In the genomic region with DNA sequence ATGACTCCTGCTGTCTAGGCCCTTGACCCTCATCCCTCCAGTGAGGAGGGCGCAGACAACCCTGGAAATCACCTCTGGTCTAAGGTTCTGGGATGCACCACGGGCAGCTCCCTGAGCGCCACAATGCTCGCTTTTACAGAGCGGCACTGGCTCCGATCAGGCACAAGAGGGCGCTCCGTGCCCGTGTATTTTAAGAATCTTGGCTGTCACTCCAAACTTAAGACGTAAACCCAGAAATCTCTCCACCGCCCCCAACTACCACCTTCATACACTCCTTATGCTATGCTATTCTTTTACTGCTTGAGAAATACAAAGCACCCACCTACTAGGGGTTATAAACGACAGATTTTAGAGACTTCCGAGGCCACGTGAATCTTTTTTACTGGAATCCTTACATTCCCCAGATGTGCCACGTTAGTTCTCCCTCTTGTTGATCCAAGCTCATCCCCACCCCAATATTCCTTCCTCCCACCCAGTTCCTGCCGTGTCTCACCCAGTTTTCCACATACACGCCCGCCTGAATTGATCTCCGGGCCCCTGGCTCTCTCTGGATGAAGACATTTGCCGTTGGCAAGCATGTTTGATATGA, we compare ENCODE assay signal across 10 cellular contexts.
DNase-seq lines count a peak whose midpoint lies in the region; ATAC-seq, FAIRE-seq and TF ChIP-seq lines count a peak whose summit lies in the region.
"Had no signal": no experiment of that assay in that cellular context is flagged by ENCODE, and none has a peak within 500 bp of the region (broad histone marks: within the 10 kb centered on the region; RNA-seq: fewer than 3 reads in every experiment).

No MANE protein-coding gene starts in this region.

- no peaks in the 10 kb centered on the region for H3K36me3 ChIP-seq in body of pancreas (replicated peaks in 1 of 2; ENCODE audit: insufficient read depth in 1 of 2, low read depth in 2 of 2)
- H3K36me3 ChIP-seq in keratinocyte (ENCODE audit: control insufficient read depth in 2 of 2, extremely low read depth in 1 of 2, insufficient read depth in 2 of 2, low read length in 2 of 2), result no peaks in the 10 kb centered on the region

- H3K4me3 ChIP-seq in body of pancreas, result no peak overlapping the region
- no peak overlapping the region for H3K4me3 ChIP-seq in keratinocyte (ENCODE audit: control insufficient read depth in 2 of 3, extremely low read depth in 1 of 3, insufficient read depth in 2 of 3, low read depth in 1 of 3, low read length in 3 of 3)

- POLR2A ChIA-PET in activated CD4-positive, alpha-beta T cell treated with anti-CD3 and anti-CD28 coated beads, Interleukin-2, amount 10 ng/mL, durations not matched to agents 7 days and 5 days (lab: Charles Lee), result no interaction called here
- POLR2A ChIA-PET in HEK293T (lab: Yijun Ruan, JAX), result no interaction called here

- H3K9me3 ChIP-seq in body of pancreas (no peaks in the 10 kb centered on the region), keratinocyte (ENCODE audit: control insufficient read depth, low read depth, low read length) (no peaks in the 10 kb centered on the region)

- TF ChIP-seq CTCF in body of pancreas (IDR thresholded peaks at IDR 0.05) (peak; percentile 34 to 68 (median 63)), keratinocyte (optimal IDR thresholded peaks at IDR 0.05 in 1 of 3, IDR thresholded peaks at IDR 0.05 in 1 of 3, conservative IDR thresholded peaks at IDR 0.05 in 1 of 3; ENCODE audit: extremely low read depth in 1 of 3, insufficient read depth in 2 of 3, low read length in 3 of 3) (peak; percentile 78 to 82 (median 79)), type B pancreatic cell (conservative IDR thresholded peaks at IDR 0.05) (peak; percentile 93)

- no peak overlapping the region for H3K9ac ChIP-seq in keratinocyte (ENCODE audit: control insufficient read depth, extremely low read depth, insufficient read depth, low read length)

- no peaks in the 10 kb centered on the region for H3K36me3 Mint-ChIP-seq in activated CD4-positive, alpha-beta T cell treated with anti-CD3 and anti-CD28 coated beads, Interleukin-2, amount 10 ng/mL, durations not matched to agents 7 days and 5 days (ENCODE audit: low read depth)
- no peaks in the 10 kb centered on the region for H3K36me3 Mint-ChIP-seq in type B pancreatic cell

- no peak overlapping the region for H3K4me3 Mint-ChIP-seq in activated CD4-positive, alpha-beta T cell treated with anti-CD3 and anti-CD28 coated beads, Interleukin-2, amount 10 ng/mL, durations not matched to agents 7 days and 5 days
- H3K4me3 Mint-ChIP-seq in type B pancreatic cell, result no peak overlapping the region
- H3K4me3 Mint-ChIP-seq: stimulated activated naive CD8-positive, alpha-beta T cell treated with anti-CD3 and anti-CD28 coated beads, Interleukin-15, Interleukin-2, amounts not matched to agents 100 ng/mL and 50 ng/mL, for 24 hours had no signal

- no peak for FAIRE-seq in keratinocyte (lab: Jason Lieb, UNC)
- FAIRE-seq: colon had no signal

- no peaks in the 10 kb centered on the region for H4K20me1 ChIP-seq in keratinocyte (ENCODE audit: control insufficient read depth, extremely low read depth, insufficient read depth, low read length)

- no peak overlapping the region for H3K4me2 ChIP-seq in keratinocyte (ENCODE audit: control insufficient read depth, extremely low read depth, insufficient read depth, low read depth, low read length)

- DNase-seq in activated CD4-positive, alpha-beta T cell treated with anti-CD3 and anti-CD28 coated beads, Interleukin-2, amount 10 ng/mL, durations not matched to agents 7 days and 5 days, result peak; percentile 36
- DNase-seq in activated CD4-positive, alpha-beta T cell treated with anti-CD3 and anti-CD28 coated beads for 4 hours, result no peak
- peak; percentile 63 for DNase-seq in HEK293T (ENCODE audit: extremely low spot score)
- DNase-seq in NCI-H526 (lab: John Stamatoyannopoulos, UW), result peak; percentile 70 to 91
- peak; percentile 44 to 56 (median 46) for DNase-seq in body of pancreas
- no peak for DNase-seq in keratinocyte (ENCODE audit: low read depth, low spot score)
- no peak for DNase-seq in type B pancreatic cell (ENCODE audit: extremely low spot score, unreplicated experiment)

- no peaks in the 10 kb centered on the region for H3K9me1 ChIP-seq in keratinocyte (ENCODE audit: control insufficient read depth, extremely low read depth, insufficient read depth, low read length)

- dilution Hi-C loops in keratinocyte (cut with MboI; ENCODE audit: extremely low pct_ligation_motif_present, low sequenced_read_pairs), result no loop called here

- no peaks in the 10 kb centered on the region for H3K9me3 Mint-ChIP-seq in activated CD4-positive, alpha-beta T cell treated with anti-CD3 and anti-CD28 coated beads, Interleukin-2, amount 10 ng/mL, durations not matched to agents 7 days and 5 days
- H3K9me3 Mint-ChIP-seq in type B pancreatic cell, result no peaks in the 10 kb centered on the region
- H3K9me3 Mint-ChIP-seq: stimulated activated naive CD8-positive, alpha-beta T cell treated with anti-CD3 and anti-CD28 coated beads, Interleukin-15, Interleukin-2, amounts not matched to agents 100 ng/mL and 50 ng/mL, for 24 hours had no signal

- CTCF ChIA-PET in activated CD4-positive, alpha-beta T cell treated with anti-CD3 and anti-CD28 coated beads, Interleukin-2, amount 10 ng/mL, durations not matched to agents 7 days and 5 days (lab: Charles Lee), result interaction anchor here (1.5 kb wide), 2 partner anchors 57 to 757 kb away, joined by 3 read pairs; no protein-coding TSS in a partner anchor
- CTCF ChIA-PET in HEK293T (lab: Yijun Ruan, JAX), result interaction anchor here (0.6 to 2.7 kb wide), 7 partner anchors 8 to 759 kb away, joined by 3 to 19 read pairs (median 3); no protein-coding TSS in a partner anchor

- no peak overlapping the region for H2AFZ ChIP-seq in keratinocyte (ENCODE audit: control insufficient read depth, low read length)

- H3K27ac Mint-ChIP-seq in activated CD4-positive, alpha-beta T cell treated with anti-CD3 and anti-CD28 coated beads, Interleukin-2, amount 10 ng/mL, durations not matched to agents 7 days and 5 days, result no peak overlapping the region
- H3K27ac Mint-ChIP-seq in type B pancreatic cell, result no peak overlapping the region
- H3K27ac Mint-ChIP-seq: stimulated activated naive CD8-positive, alpha-beta T cell treated with anti-CD3 and anti-CD28 coated beads, Interleukin-15, Interleukin-2, amounts not matched to agents 100 ng/mL and 50 ng/mL, for 24 hours had no signal

- TF ChIP-seq POLR2A in body of pancreas (IDR thresholded peaks at IDR 0.05), result no peak

- H3K27me3 ChIP-seq in body of pancreas (peaks cover 0 to 9% of the 10 kb centered on the region in 2 donors), keratinocyte (ENCODE audit: control insufficient read depth, extremely low read depth, insufficient read depth, low read length) (no peaks in the 10 kb centered on the region)

- peaks cover 5% of the 10 kb centered on the region for H3K27me3 Mint-ChIP-seq in activated CD4-positive, alpha-beta T cell treated with anti-CD3 and anti-CD28 coated beads, Interleukin-2, amount 10 ng/mL, durations not matched to agents 7 days and 5 days
- peaks cover 79% of the 10 kb centered on the region for H3K27me3 Mint-ChIP-seq in type B pancreatic cell

- peaks cover 3% of the 10 kb centered on the region for H3K4me1 Mint-ChIP-seq in activated CD4-positive, alpha-beta T cell treated with anti-CD3 and anti-CD28 coated beads, Interleukin-2, amount 10 ng/mL, durations not matched to agents 7 days and 5 days
- no peaks in the 10 kb centered on the region for H3K4me1 Mint-ChIP-seq in type B pancreatic cell (ENCODE audit: unreplicated experiment)

- H3K27ac ChIP-seq in body of pancreas (no peak overlapping the region), keratinocyte (ENCODE audit: control insufficient read depth, insufficient read depth, low read length) (no peak overlapping the region)

- no peak for ATAC-seq in body of pancreas
- no peak for ATAC-seq in GM21390 (IDR thresholded peaks at IDR 0.05; ENCODE audit: unreplicated experiment)

- intact Hi-C loops in body of pancreas (cut with DNase I), result no loop called here

- H3K79me2 ChIP-seq in keratinocyte (ENCODE audit: control insufficient read depth, insufficient read depth, low read length), result no peaks in the 10 kb centered on the region

- H3K4me1 ChIP-seq in body of pancreas (peaks cover 5% of the 10 kb centered on the region), keratinocyte (ENCODE audit: control insufficient read depth, extremely low read depth, insufficient read depth, low read length) (no peaks in the 10 kb centered on the region)

- 17 to 19% methylated on average over 17 to 20 of the region's 20 CpGs for WGBS in body of pancreas, 2 donors

TF ChIP-seq in HEK293T, 16 proteins besides CTCF, POLR2A, EP300 and RAD21:
- TF ChIP-seq, protein P1, sequence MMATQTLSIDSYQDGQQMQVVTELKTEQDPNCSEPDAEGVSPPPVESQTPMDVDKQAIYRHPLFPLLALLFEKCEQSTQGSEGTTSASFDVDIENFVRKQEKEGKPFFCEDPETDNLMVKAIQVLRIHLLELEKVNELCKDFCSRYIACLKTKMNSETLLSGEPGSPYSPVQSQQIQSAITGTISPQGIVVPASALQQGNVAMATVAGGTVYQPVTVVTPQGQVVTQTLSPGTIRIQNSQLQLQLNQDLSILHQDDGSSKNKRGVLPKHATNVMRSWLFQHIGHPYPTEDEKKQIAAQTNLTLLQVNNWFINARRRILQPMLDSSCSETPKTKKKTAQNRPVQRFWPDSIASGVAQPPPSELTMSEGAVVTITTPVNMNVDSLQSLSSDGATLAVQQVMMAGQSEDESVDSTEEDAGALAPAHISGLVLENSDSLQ (IDR thresholded peaks at IDR 0.05), result peak; percentile 91
- no peak for TF ChIP-seq L3MBTL2 (conservative IDR thresholded peaks at IDR 0.05)

Comparison
In these comparisons a context has a peak if more than half of its experiments do, and no peak if none do; other contexts are left out.
1. DNase-seq: peak in activated CD4-positive, alpha-beta T cell treated with anti-CD3 and anti-CD28 coated beads, Interleukin-2, amount 10 ng/mL, durations not matched to agents 7 days and 5 days (single experiment), HEK293T (single experiment), NCI-H526 (2 of 2) and body of pancreas (4 of 4); none in activated CD4-positive, alpha-beta T cell treated with anti-CD3 and anti-CD28 coated beads for 4 hours (0 of 2), keratinocyte (single experiment) and type B pancreatic cell (single experiment).
2. Peak in every context shown above with its lines, with median percentiles within 50 percentile points of each other: CTCF ChIP-seq.